Comparison of ENCODE assay signal across 10 cellular contexts in genomic region chr17:43846963-43847369, GRCh38. TPM values are rescaled to one million over a fixed set of nuclear protein-coding genes. Genes with fewer than 3 reads are reported as not detected.
A peak's percentile ranks its signal among the peaks of the same experiment; 100 is the strongest.
DNase-seq lines count a peak whose midpoint lies in the region; ATAC-seq and TF ChIP-seq lines count a peak whose summit lies in the region.
"Had no signal": no experiment of that assay in that cellular context is flagged by ENCODE, and none has a peak within 500 bp of the region (broad histone marks: within the 10 kb centered on the region; RNA-seq: fewer than 3 reads in every experiment).

A gene with protein sequence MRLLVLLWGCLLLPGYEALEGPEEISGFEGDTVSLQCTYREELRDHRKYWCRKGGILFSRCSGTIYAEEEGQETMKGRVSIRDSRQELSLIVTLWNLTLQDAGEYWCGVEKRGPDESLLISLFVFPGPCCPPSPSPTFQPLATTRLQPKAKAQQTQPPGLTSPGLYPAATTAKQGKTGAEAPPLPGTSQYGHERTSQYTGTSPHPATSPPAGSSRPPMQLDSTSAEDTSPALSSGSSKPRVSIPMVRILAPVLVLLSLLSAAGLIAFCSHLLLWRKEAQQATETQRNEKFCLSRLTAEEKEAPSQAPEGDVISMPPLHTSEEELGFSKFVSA (plus strand): TSS chr17:43847176. CDS start chr17:43847217, 41 bp downstream.

- H3K79me2 ChIP-seq in PC-3 (ENCODE audit: low read length): no peaks in the 10 kb centered on the region

- TF ChIP-seq CTCF in PC-3 (conservative IDR thresholded peaks at IDR 0.05; ENCODE audit: low read depth, low read length) (no peak), nephron (IDR thresholded peaks at IDR 0.05; ENCODE audit: unreplicated experiment in 3 of 3) (no peak)

- no peaks in the 10 kb centered on the region for H3K9me3 Mint-ChIP-seq in nephron
- no peaks in the 10 kb centered on the region for H3K9me3 Mint-ChIP-seq in T-cell
- H3K9me3 Mint-ChIP-seq: activated naive CD8-positive, alpha-beta T cell treated with anti-CD3 and anti-CD28 coated beads, Interleukin-2, amount 50 U/mL, for 24 hours had no signal

- CTCF ChIA-PET in PC-3 (lab: Charles Lee): interaction anchor here (0.8 to 1.5 kb wide), 5 partner anchors 55 to 152 kb away, joined by 4 to 31 read pairs (median 7); partner anchors contain the start of gene DUSP3
- CTCF ChIA-PET in T-cell (lab: Charles Lee): interaction anchor here in 1 of 2 donors (0.5 kb wide), 1 partner anchor 842 kb away, joined by 4 read pairs; no protein-coding TSS in a partner anchor

- H3K4me3 Mint-ChIP-seq in nephron: peak within 1 kb of the TSS in 1 of 3 experiments; percentile 23
- no peak within 1 kb of the TSS for H3K4me3 Mint-ChIP-seq in T-cell
- H3K4me3 Mint-ChIP-seq: activated naive CD8-positive, alpha-beta T cell treated with anti-CD3 and anti-CD28 coated beads, Interleukin-2, amount 50 U/mL, for 24 hours had no signal

- H3K27ac Mint-ChIP-seq in nephron: peak within 1 kb of the TSS; percentile 55 to 84 (median 56)
- H3K27ac Mint-ChIP-seq in T-cell: no peak within 1 kb of the TSS
- H3K27ac Mint-ChIP-seq: activated naive CD8-positive, alpha-beta T cell treated with anti-CD3 and anti-CD28 coated beads, Interleukin-2, amount 50 U/mL, for 24 hours had no signal

- no peaks in the 10 kb centered on the region for H3K36me3 Mint-ChIP-seq in nephron (ENCODE audit: low read depth)
- no peaks in the 10 kb centered on the region for H3K36me3 Mint-ChIP-seq in T-cell

- H3K4me3 ChIP-seq in BLaER1 (no peak within 1 kb of the TSS), PC-3 (ENCODE audit: low read length) (no peak within 1 kb of the TSS)

- H3K27ac ChIP-seq in BLaER1: no peak within 1 kb of the TSS
- no peak within 1 kb of the TSS for H3K27ac ChIP-seq in PC-3 (ENCODE audit: low read length)

- H3K4me1 Mint-ChIP-seq in nephron: peaks cover 29% of the 10 kb centered on the region
- no peaks in the 10 kb centered on the region for H3K4me1 Mint-ChIP-seq in T-cell
- H3K4me1 Mint-ChIP-seq: activated naive CD8-positive, alpha-beta T cell treated with anti-CD3 and anti-CD28 coated beads, Interleukin-2, amount 50 U/mL, for 24 hours had no signal

- H3K27me3 Mint-ChIP-seq in nephron (ENCODE audit: low read depth): peaks cover 13% of the 10 kb centered on the region
- H3K27me3 Mint-ChIP-seq in T-cell: peaks cover 34 to 37% of the 10 kb centered on the region in 2 donors

- peak within 1 kb of the TSS; percentile 16; the same call in 1 of the 2 replicates for H3K4me2 ChIP-seq in BLaER1
- H3K4me2 ChIP-seq in PC-3 (ENCODE audit: low read length): no peak within 1 kb of the TSS

- no peaks in the 10 kb centered on the region for H3F3A ChIP-seq in PC-3 (ENCODE audit: low read length, unreplicated experiment)

- H3K36me3 ChIP-seq in BLaER1 (no peaks in the 10 kb centered on the region), PC-3 (ENCODE audit: low read depth, low read length) (no peaks in the 10 kb centered on the region)

- BruUV-seq in PC-3 (replicated peaks; lab: Mats Ljungman, UMichigan): no TSS peak

- no peak for DNase-seq in PC-3
- no peak for DNase-seq in left cardiac atrium
- DNase-seq in COR-L47 (lab: John Stamatoyannopoulos, UW): no peak
- DNase-seq in HCEC 1CT: no peak
- no peak for DNase-seq in T-cell

- H4K20me1 ChIP-seq in BLaER1: no peaks in the 10 kb centered on the region
- H4K20me1 ChIP-seq in PC-3 (ENCODE audit: low read length): no peaks in the 10 kb centered on the region

- H3K4me1 ChIP-seq in BLaER1 (no peaks in the 10 kb centered on the region; the same call in 1 of the 2 replicates), PC-3 (ENCODE audit: insufficient read depth, low read length) (peaks cover 8% of the 10 kb centered on the region; the same call in 1 of the 2 replicates)

- no peaks in the 10 kb centered on the region for H3K9me3 ChIP-seq in BLaER1
- no peaks in the 10 kb centered on the region for H3K9me3 ChIP-seq in PC-3 (ENCODE audit: low read length)

- H2AFZ ChIP-seq in PC-3 (ENCODE audit: low read length): peak within 1 kb of the TSS; percentile 66

- intact Hi-C loops in PC-3 (cut with micrococcal nuclease): loop anchor here (1.0 to 2.0 kb wide), 4 partner anchors 57 to 153 kb away; partner anchors contain the start of gene DUSP3
- intact Hi-C loops in left cardiac atrium (cut with DNase I): loop anchor here (10.0 kb wide), 2 partner anchors 72 to 152 kb away; partner anchors contain the start of gene DUSP3 (in 1 of the 2)

- no peak within 1 kb of the TSS for H3K9ac ChIP-seq in BLaER1
- H3K9ac ChIP-seq in PC-3 (ENCODE audit: low read length): no peak within 1 kb of the TSS

- H3K9me2 ChIP-seq in PC-3 (replicated peaks; ENCODE audit: low read length): no peaks in the 10 kb centered on the region

- H3K27me3 ChIP-seq in BLaER1 (no peaks in the 10 kb centered on the region), PC-3 (ENCODE audit: low read length) (peaks cover 9% of the 10 kb centered on the region)

- POLR2A ChIA-PET in PC-3 (lab: Charles Lee; ENCODE audit: unreplicated experiment): no interaction called here
- POLR2A ChIA-PET in T-cell (lab: Charles Lee): no interaction called here

- ATAC-seq in PC-3: no peak
- peak; percentile 17 to 55 for ATAC-seq in left cardiac atrium
- ATAC-seq in GM18868 (IDR thresholded peaks at IDR 0.05; ENCODE audit: unreplicated experiment): no peak
- ATAC-seq in T-cell (replicated peaks in 1 of 4): no peak

RNA-seq across cellular contexts. Expression of the gene that starts here (rescaled TPM):
- total RNA-seq in PC-3 (2014; rRNA removed): not detected in 2 replicates
- 10 to 100 TPM; 14.5 to 15.0 TPM for total RNA-seq in left cardiac atrium
- not detected for total RNA-seq in T-cell
- total RNA-seq: fibroblast of villous mesenchyme had no signal

Comparison
In these comparisons a context has a peak if more than half of its experiments do, and no peak if none do; other contexts are left out.
1. RNA of the gene that starts here (total RNA-seq): 14.5 to 15.0 TPM in left cardiac atrium; not detected in PC-3 and not detected in T-cell; every median in the first group is over 10 times any median in the second.
2. ATAC-seq: peak in left cardiac atrium (2 of 2); none in PC-3 (single experiment), GM18868 (single experiment) and T-cell (0 of 4).
3. H3K27ac Mint-ChIP-seq: peak in nephron (3 of 3); none in T-cell (0 of 2).